ENCODE assay signal across 10 cellular contexts in the genomic region with DNA sequence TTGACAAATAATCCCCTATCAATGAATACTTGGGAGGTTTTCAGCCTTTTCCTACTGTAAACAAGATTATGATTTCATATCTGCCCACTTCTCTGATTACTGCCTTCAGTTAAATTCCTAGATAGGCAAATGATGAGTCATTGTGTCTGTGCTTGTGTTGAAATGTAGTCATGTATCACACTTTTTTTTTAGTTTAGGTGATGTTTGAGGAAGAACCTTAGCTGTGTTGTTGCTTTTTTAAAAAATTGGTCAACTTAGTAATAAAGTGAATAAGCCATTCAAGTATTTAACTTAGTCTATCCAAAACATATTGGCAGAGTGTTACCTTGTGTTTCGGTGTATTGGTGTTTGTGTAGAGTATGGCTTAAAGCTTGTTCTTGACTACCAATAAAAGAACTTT.
DNase-seq lines count a peak whose midpoint lies in the region; ATAC-seq and TF ChIP-seq lines count a peak whose summit lies in the region.
"Had no signal": no experiment of that assay in that cellular context is flagged by ENCODE, and none has a peak within 500 bp of the region (broad histone marks: within the 10 kb centered on the region; RNA-seq: fewer than 3 reads in every experiment).

No MANE protein-coding gene starts in this region.

- ATAC-seq in omental fat pad (ENCODE audit: low FRiP score) = peak; percentile 76

- no peak for TF ChIP-seq CTCF in omental fat pad (IDR thresholded peaks at IDR 0.05)

- DNase-seq in EL (peak; percentile 74), NCI-H226 (peak; percentile 63), dedifferentiated amniotic fluid mesenchymal stem cell (ENCODE audit: extremely low spot score) (peak; percentile 57), omental fat pad (ENCODE audit: low spot score) (no peak), HK-2 (ENCODE audit: unreplicated experiment) (no peak), ecto neural progenitor cell (ENCODE audit: low spot score) (no peak), NCI-H1105 (lab: John Stamatoyannopoulos, UW) (no peak)
- no peak for DNase-seq in activated CD4-positive, CD25-positive, alpha-beta regulatory T cell treated with anti-CD3 and anti-CD28 coated beads, Interleukin-2, amount 50 U/mL, for 72 hours
- DNase-seq: anterior cingulate cortex, midbrain had no signal

Comparison
In these comparisons a context has a peak if more than half of its experiments do, and no peak if none do; other contexts are left out.
1. DNase-seq: peak in EL (single experiment), NCI-H226 (single experiment) and dedifferentiated amniotic fluid mesenchymal stem cell (single experiment); none in omental fat pad (single experiment), HK-2 (single experiment), ecto neural progenitor cell (single experiment), NCI-H1105 (single experiment) and activated CD4-positive, CD25-positive, alpha-beta regulatory T cell treated with anti-CD3 and anti-CD28 coated beads, Interleukin-2, amount 50 U/mL, for 72 hours (single experiment).